Comparison of ENCODE assay signal across 8 cellular contexts in genomic region chr2:11746807-11747459, GRCh38. TPM values are rescaled to one million over a fixed set of nuclear protein-coding genes. Genes with fewer than 3 reads are reported as not detected.
A peak's percentile ranks its signal among the peaks of the same experiment; 100 is the strongest.
DNase-seq lines count a peak whose midpoint lies in the region; ATAC-seq and TF ChIP-seq lines count a peak whose summit lies in the region.

No MANE protein-coding gene starts in this region.

- H3K27ac Mint-ChIP-seq in activated T-helper 17 cell treated with anti-CD3 and anti-CD28 coated beads, Interleukin-2, amount 50 U/mL, for 72 hours, result peak overlapping the region; percentile 91

- WGBS in psoas muscle, 3 donors, result 0 to 1% (median 0%) methylated on average over 36 to 42 of the region's 42 CpGs

- H3K9me3 ChIP-seq in psoas muscle, result no peaks in the 10 kb centered on the region

- no peaks in the 10 kb centered on the region for H3K27me3 ChIP-seq in psoas muscle (ENCODE audit: insufficient read depth in 3 of 3, low read length in 2 of 3)

- H3K4me3 ChIP-seq in psoas muscle, result peak overlapping the region; percentile 90

- TF ChIP-seq CTCF in psoas muscle (IDR thresholded peaks at IDR 0.05), result no peak

- no peaks in the 10 kb centered on the region for H3K27me3 Mint-ChIP-seq in activated T-cell treated with anti-CD3 and anti-CD28 coated beads, Interleukin-2, amount 50 U/mL, for 4 hours (ENCODE audit: low read depth)
- no peaks in the 10 kb centered on the region for H3K27me3 Mint-ChIP-seq in activated T-helper 17 cell treated with anti-CD3 and anti-CD28 coated beads, Interleukin-2, amount 50 U/mL, for 72 hours

- peaks cover 79% of the 10 kb centered on the region for H3K4me1 Mint-ChIP-seq in activated T-cell treated with anti-CD3 and anti-CD28 coated beads, Interleukin-2, amount 50 U/mL, for 4 hours (ENCODE audit: low read depth)
- peaks cover 55% of the 10 kb centered on the region for H3K4me1 Mint-ChIP-seq in activated T-helper 17 cell treated with anti-CD3 and anti-CD28 coated beads, Interleukin-2, amount 50 U/mL, for 72 hours

- no peaks in the 10 kb centered on the region for H3K36me3 ChIP-seq in psoas muscle (ENCODE audit: insufficient read depth in 1 of 2, low read depth in 1 of 2)

- intact Hi-C loops in left ventricle myocardium superior (cut with micrococcal nuclease), result no loop called here
- intact Hi-C loops in psoas muscle (cut with DNase I), result loop anchor here in 1 of 2 donors (5.0 kb wide), 1 partner anchor 50 kb away; no protein-coding TSS in a partner anchor

- H3K36me3 Mint-ChIP-seq in activated T-cell treated with anti-CD3 and anti-CD28 coated beads, Interleukin-2, amount 50 U/mL, for 4 hours (ENCODE audit: insufficient read depth), result no peaks in the 10 kb centered on the region
- peaks cover 8% of the 10 kb centered on the region for H3K36me3 Mint-ChIP-seq in activated T-helper 17 cell treated with anti-CD3 and anti-CD28 coated beads, Interleukin-2, amount 50 U/mL, for 72 hours (ENCODE audit: low read depth)

- DNase-seq in activated T-cell treated with anti-CD3 and anti-CD28 coated beads, Interleukin-2, amount 50 U/mL, for 4 hours, result no peak
- no peak for DNase-seq in activated T-cell treated with anti-CD3 and anti-CD28 coated beads, Interleukin-2, amount 50 U/mL, for 1 hour
- DNase-seq in M059J (ENCODE audit: low read depth), result peak; percentile 51
- DNase-seq in left ventricle myocardium superior, result peak; percentile 58
- no peak for DNase-seq in psoas muscle
- no peak for DNase-seq in NCI-H2196 (lab: John Stamatoyannopoulos, UW; ENCODE audit: unreplicated experiment)

- peak in 1 of 2 donors; percentile 10 for ATAC-seq in activated T-cell treated with anti-CD3 and anti-CD28 coated beads, Interleukin-2, amount 50 U/mL, for 4 hours
- ATAC-seq in activated T-helper 17 cell treated with anti-CD3 and anti-CD28 coated beads, Interleukin-2, amount 50 U/mL, for 72 hours (replicated peaks), result peak; percentile 26
- ATAC-seq in left ventricle myocardium superior (peak; percentile 39), psoas muscle (peak in 2 of 4 donors; percentile 19 to 27), GM21381 (IDR thresholded peaks at IDR 0.05; ENCODE audit: unreplicated experiment) (no peak)

- peaks cover 67% of the 10 kb centered on the region for H3K4me1 ChIP-seq in psoas muscle

- peak overlapping the region; percentile 90 for H3K4me3 Mint-ChIP-seq in activated T-cell treated with anti-CD3 and anti-CD28 coated beads, Interleukin-2, amount 50 U/mL, for 4 hours
- peak overlapping the region; percentile 95 for H3K4me3 Mint-ChIP-seq in activated T-helper 17 cell treated with anti-CD3 and anti-CD28 coated beads, Interleukin-2, amount 50 U/mL, for 72 hours

- no peaks in the 10 kb centered on the region for H3K9me3 Mint-ChIP-seq in activated T-cell treated with anti-CD3 and anti-CD28 coated beads, Interleukin-2, amount 50 U/mL, for 4 hours
- no peaks in the 10 kb centered on the region for H3K9me3 Mint-ChIP-seq in activated T-helper 17 cell treated with anti-CD3 and anti-CD28 coated beads, Interleukin-2, amount 50 U/mL, for 72 hours

- H3K27ac ChIP-seq in psoas muscle, result peak overlapping the region; percentile 92

RNA-seq across cellular contexts. Expression of gene LPIN1, which starts 0.5 kb away (rescaled TPM):
- total RNA-seq in activated T-cell treated with anti-CD3 and anti-CD28 coated beads, Interleukin-2, amount 50 U/mL, for 4 hours, result 10 to 100 TPM; 30.3 to 40.0 (median 34.1) TPM
- 23.2 and 33.2 TPM in 2 replicates for total RNA-seq in M059J (2014; rRNA removed; shearing (Covaris generic))
- total RNA-seq in activated T-helper 17 cell treated with anti-CD3 and anti-CD28 coated beads, Interleukin-2, amount 50 U/mL, for 72 hours, result 10 to 100 TPM; 59.0 to 69.2 TPM
- total RNA-seq in left ventricle myocardium superior (61.5 TPM), psoas muscle (100 to 1,000 TPM; 109 to 382 (median 250) TPM)
- polyA plus RNA-seq in psoas muscle, result 100 to 1,000 TPM in 2 of 3 donors, 10 to 100 TPM in 1; 82.0 to 291 (median 146) TPM

Comparison
In these comparisons a context has a peak if more than half of its experiments do, and no peak if none do; other contexts are left out.
1. DNase-seq: peak in M059J (single experiment) and left ventricle myocardium superior (single experiment); none in activated T-cell treated with anti-CD3 and anti-CD28 coated beads, Interleukin-2, amount 50 U/mL, for 4 hours (single experiment), activated T-cell treated with anti-CD3 and anti-CD28 coated beads, Interleukin-2, amount 50 U/mL, for 1 hour (single experiment), psoas muscle (0 of 2) and NCI-H2196 (single experiment).